11 cellular contexts compared by ENCODE assay signal in the genomic region with DNA sequence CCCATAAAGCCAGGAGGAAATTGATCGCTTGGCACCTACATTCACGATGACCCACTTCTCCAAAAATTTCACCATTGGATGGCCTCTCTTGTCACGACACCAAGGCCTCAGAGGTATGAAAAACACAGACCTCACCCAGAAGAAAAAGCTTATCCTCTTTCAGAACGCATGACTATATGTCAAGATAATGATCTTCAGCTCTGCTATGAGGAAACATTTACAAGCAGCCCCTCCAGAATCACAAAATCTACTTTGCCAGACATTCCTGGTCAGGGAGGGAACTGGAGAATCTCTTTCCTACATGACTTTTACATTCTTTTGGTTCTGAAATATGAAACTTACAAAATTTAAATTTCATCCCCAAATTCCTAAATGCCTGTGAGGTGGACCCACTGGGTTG.
"Had no signal": no experiment of that assay in that cellular context is flagged by ENCODE, and none has a peak within 500 bp of the region (broad histone marks: within the 10 kb centered on the region; RNA-seq: fewer than 3 reads in every experiment).

No MANE protein-coding gene starts in this region.

- ATAC-seq: heart left ventricle; stimulated activated naive CD8-positive, alpha-beta T cell treated with anti-CD3 and anti-CD28 coated beads, Interleukin-15, Interleukin-2, amounts not matched to agents 100 U/mL and 50 U/mL, for 24 hours had no signal

- H3K36me3 ChIP-seq: breast epithelium, esophagus muscularis mucosa, heart left ventricle, left ventricle myocardium inferior had no signal

- H3K9me3 ChIP-seq: breast epithelium, esophagus muscularis mucosa, heart left ventricle, left ventricle myocardium inferior had no signal

- DNase-seq: activated CD4-positive, alpha-beta T cell treated with anti-CD3 and anti-CD28 coated beads for 48 hours; amygdala; foreskin melanocyte; heart left ventricle; left ventricle myocardium inferior; nephron progenitor cell; stimulated activated CD4-positive, alpha-beta T cell treated with anti-CD3 and anti-CD28 coated beads, Interleukin-4, amount 100 ng/mL, for 1 hour; stimulated activated CD8-positive, alpha-beta memory T cell treated with anti-CD3 and anti-CD28 coated beads, Interleukin-4, amount 100 ng/mL, for 48 hours; stimulated activated naive CD8-positive, alpha-beta T cell treated with anti-CD3 and anti-CD28 coated beads, Interleukin-15, Interleukin-2, amounts not matched to agents 100 U/mL and 50 U/mL, for 24 hours had no signal

- H3K27me3 ChIP-seq: breast epithelium, esophagus muscularis mucosa, heart left ventricle had no signal

- H3K4me1 ChIP-seq: breast epithelium, heart left ventricle, left ventricle myocardium inferior had no signal

- H3K4me3 ChIP-seq: breast epithelium, esophagus muscularis mucosa, heart left ventricle, left ventricle myocardium inferior had no signal

- H3K27ac ChIP-seq: breast epithelium, esophagus muscularis mucosa, heart left ventricle, left ventricle myocardium inferior had no signal
